ENCODE assay signal across 23 cellular contexts in the genomic region with DNA sequence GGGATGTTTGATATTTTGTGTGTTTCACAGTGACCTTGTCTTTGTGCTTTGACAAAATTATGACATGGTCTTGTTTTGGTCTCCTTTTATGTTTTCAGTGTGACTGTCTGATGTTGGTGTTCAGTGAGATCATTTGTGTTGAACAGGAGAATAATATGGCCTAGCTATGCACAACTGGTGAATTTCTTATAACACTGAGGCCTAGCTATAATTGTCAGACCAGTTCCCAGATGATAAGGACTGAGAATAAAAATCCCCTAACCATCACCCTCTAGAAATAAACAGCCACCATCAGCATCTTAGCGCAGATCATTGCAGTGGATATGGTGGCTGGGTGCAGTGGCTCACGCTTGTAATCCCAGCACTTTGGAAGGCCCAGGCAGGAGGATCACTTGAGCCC.
"Had no signal": no experiment of that assay in that cellular context is flagged by ENCODE, and none has a peak within 500 bp of the region (broad histone marks: within the 10 kb centered on the region; RNA-seq: fewer than 3 reads in every experiment).

No MANE protein-coding gene starts in this region.

- DNase-seq: activated CD4-positive, alpha-beta T cell treated with anti-CD3 and anti-CD28 coated beads for 4 hours; activated CD4-positive, alpha-beta T cell treated with anti-CD3 and anti-CD28 coated beads, Interleukin-2, amount 50 U/mL, for 4 hours; activated CD4-positive, CD25-positive, alpha-beta regulatory T cell; activated CD8-positive, alpha-beta memory T cell treated with anti-CD3 and anti-CD28 coated beads for 24 hours; activated gamma-delta T cell treated with Interleukin-2 at 50 U/mL for 16 hours; activated naive CD4-positive, alpha-beta T cell treated with anti-CD3 and anti-CD28 coated beads, Interleukin-2, amount 10 ng/mL, durations not matched to agents 7 days and 5 days; activated naive CD8-positive, alpha-beta T cell treated with anti-CD3 and anti-CD28 coated beads for 36 hours; central memory CD4-positive, alpha-beta T cell; KG1; MV-4-11; NCI-H1092 treated with DMSO at 0.1 percent for 48 hours; NCI-H1417 treated with DMSO at 0.1 percent for 48 hours; NCI-H1694; NCI-H2029; NCI-H2107; NCI-H2171 treated with DMSO at 0.1 percent for 48 hours; NCI-H526; NCI-H774; T-cell; T1000 had no signal

- ATAC-seq: Right ventricle myocardium inferior, T-cell had no signal

- H3K27ac Mint-ChIP-seq: activated naive CD4-positive, alpha-beta T cell treated with anti-CD3 and anti-CD28 coated beads, Interleukin-2, amount 10 ng/mL, durations not matched to agents 7 days and 5 days; activated naive CD8-positive, alpha-beta T cell treated with anti-CD3 and anti-CD28 coated beads for 36 hours; IgD-negative memory B cell; T-cell had no signal

- H3K27me3 Mint-ChIP-seq: activated naive CD4-positive, alpha-beta T cell treated with anti-CD3 and anti-CD28 coated beads, Interleukin-2, amount 10 ng/mL, durations not matched to agents 7 days and 5 days; activated naive CD8-positive, alpha-beta T cell treated with anti-CD3 and anti-CD28 coated beads for 36 hours; IgD-negative memory B cell; T-cell had no signal

- H3K9me3 Mint-ChIP-seq: activated naive CD4-positive, alpha-beta T cell treated with anti-CD3 and anti-CD28 coated beads, Interleukin-2, amount 10 ng/mL, durations not matched to agents 7 days and 5 days; activated naive CD8-positive, alpha-beta T cell treated with anti-CD3 and anti-CD28 coated beads for 36 hours; IgD-negative memory B cell; T-cell had no signal

- H3K4me1 Mint-ChIP-seq: activated naive CD4-positive, alpha-beta T cell treated with anti-CD3 and anti-CD28 coated beads, Interleukin-2, amount 10 ng/mL, durations not matched to agents 7 days and 5 days; IgD-negative memory B cell; T-cell had no signal

- H3K4me3 ChIP-seq: SK-N-MC had no signal

- H3K4me3 Mint-ChIP-seq: activated naive CD4-positive, alpha-beta T cell treated with anti-CD3 and anti-CD28 coated beads, Interleukin-2, amount 10 ng/mL, durations not matched to agents 7 days and 5 days; activated naive CD8-positive, alpha-beta T cell treated with anti-CD3 and anti-CD28 coated beads for 36 hours; IgD-negative memory B cell; T-cell had no signal

- H3K27ac ChIP-seq: SK-N-MC had no signal
